In the genomic region with DNA sequence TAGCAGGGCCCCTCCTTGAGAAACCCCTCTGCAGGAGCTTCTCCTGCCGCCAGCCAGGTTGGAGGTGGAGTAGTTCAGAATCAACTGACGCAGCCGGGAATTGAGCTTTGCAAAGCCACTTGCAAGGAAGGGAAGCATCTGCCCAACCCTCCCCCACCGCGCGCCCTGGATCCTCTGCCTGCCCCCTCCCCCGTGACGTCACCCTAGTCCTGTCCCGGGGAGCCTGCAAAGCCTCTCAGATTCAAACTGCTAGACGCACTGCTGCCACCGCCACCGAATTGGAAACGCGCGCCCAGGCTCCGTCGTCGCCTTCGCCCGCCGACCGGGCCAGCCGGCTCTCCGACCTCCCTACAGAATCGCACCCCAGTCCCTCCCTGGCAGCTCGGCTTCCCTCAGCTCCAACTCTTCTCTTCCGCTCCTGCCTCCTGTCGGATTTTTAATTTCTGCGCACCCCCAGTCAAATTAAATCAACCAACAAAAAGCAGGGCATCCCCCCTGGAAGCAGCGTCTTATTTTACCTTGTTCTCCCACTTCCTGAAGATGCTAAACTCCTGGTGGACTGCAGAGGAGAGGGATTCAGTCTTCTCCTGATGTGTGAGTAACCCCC, we compare ENCODE assay signal across 16 cellular contexts. TPM values are rescaled to one million over a fixed set of nuclear protein-coding genes. Genes with fewer than 3 reads are reported as not detected.
DNase-seq lines count a peak whose midpoint lies in the region; ATAC-seq, FAIRE-seq and TF ChIP-seq lines count a peak whose summit lies in the region.
"Had no signal": no experiment of that assay in that cellular context is flagged by ENCODE, and none has a peak within 500 bp of the region (broad histone marks: within the 10 kb centered on the region; RNA-seq: fewer than 3 reads in every experiment).

No MANE protein-coding gene starts in this region.

- H3K9me3 ChIP-seq in HepG2 (ENCODE audit: low read length): no peaks in the 10 kb centered on the region
- H3K9me3 ChIP-seq: esophagus squamous epithelium had no signal

- no peak for TF ChIP-seq CTCF in HepG2 (CRISPR knock-in tag; IDR thresholded peaks at IDR 0.05)

- no peaks in the 10 kb centered on the region for H3K36me3 ChIP-seq in HepG2 (replicated peaks in 1 of 2; ENCODE audit: control insufficient read depth in 1 of 2, insufficient read depth in 2 of 2, low read length in 2 of 2)
- H3K36me3 ChIP-seq: esophagus squamous epithelium had no signal

- 10% methylated on average over 4 of the region's 30 CpGs for WGBS in HepG2 (ENCODE audit: low lambda C conversion rate)

- peak; percentile 28 for DNase-seq in NCI-H2227 (lab: John Stamatoyannopoulos, UW; ENCODE audit: unreplicated experiment)
- DNase-seq in NCI-H2227 treated with DMSO at 0.1 percent for 48 hours (lab: John Stamatoyannopoulos, UW): no peak
- no peak for DNase-seq in HepG2 (ENCODE audit: low spot score)
- DNase-seq: activated naive CD4-positive, alpha-beta T cell treated with Interleukin-2 at 50 U/mL for 16 hours; esophagus squamous epithelium; HCEC 1CT; NCI-H2171; stimulated activated naive CD4-positive, alpha-beta T cell treated with Interleukin-2 at 50 U/mL for 16 hours had no signal

- no peaks in the 10 kb centered on the region for H3K79me2 ChIP-seq in HepG2 (ENCODE audit: insufficient read depth, low read length)

- no peaks in the 10 kb centered on the region for H4K20me1 ChIP-seq in HepG2 (ENCODE audit: insufficient read depth, low read length)

- no TSS peak for BruUV-seq in HepG2 (replicated peaks; lab: Mats Ljungman, UMichigan)

- CTCF ChIA-PET in HepG2 (lab: Yijun Ruan, JAX; ENCODE audit: low intra/inter-chr PET ratio, low total read pairs): no interaction called here

- no peak overlapping the region for H3K4me2 ChIP-seq in HepG2 (ENCODE audit: low read depth, low read length)

- in situ Hi-C loops in HepG2 (cut with HindIII; ENCODE audit: extremely low pct_ligation_motif_present, low pct_unique_long_range_greater_than_20kb): no loop called here

- intact Hi-C loops in HepG2 (cut with micrococcal nuclease; ENCODE audit: unreplicated experiment): no loop called here

- no peak for TF ChIP-seq EP300 in HepG2 (IDR thresholded peaks at IDR 0.05; ENCODE audit: low read depth in 2 of 2, low read length in 2 of 2)
- TF ChIP-seq EP300 in HepG2 (CRISPR knock-in tag; IDR thresholded peaks at IDR 0.05; ENCODE audit: borderline replicate concordance): no peak

- TF ChIP-seq RAD21 in HepG2 (CRISPR knock-in tag; IDR thresholded peaks at IDR 0.05): no peak

- no peaks in the 10 kb centered on the region for H3K27me3 ChIP-seq in HepG2 (ENCODE audit: control insufficient read depth in 1 of 2, insufficient read depth in 2 of 2, low read length in 2 of 2)

- FAIRE-seq in HepG2 (lab: Jason Lieb, UNC): no peak

- H3K4me3 ChIP-seq in HepG2 (replicated peaks in 1 of 3; ENCODE audit: insufficient read depth in 1 of 3, low read depth in 2 of 3, low read length in 3 of 3): no peak overlapping the region
- H3K4me3 ChIP-seq: esophagus squamous epithelium, SK-N-MC had no signal

- POLR2A ChIA-PET in HepG2 (lab: Yijun Ruan, JAX): no interaction called here

- no peaks in the 10 kb centered on the region for H3K4me1 ChIP-seq in HepG2 (ENCODE audit: insufficient read depth, low read length)

- no peak overlapping the region for H2AFZ ChIP-seq in HepG2 (ENCODE audit: low read length)

- no peak overlapping the region for H3K9ac ChIP-seq in HepG2 (ENCODE audit: insufficient read depth, low read depth, low read length)

- TF ChIP-seq POLR2A in HepG2 (IDR thresholded peaks at IDR 0.05; ENCODE audit: insufficient read depth in 1 of 2, low read depth in 2 of 2, low read length in 2 of 2): no peak

- ATAC-seq in HepG2 (no peak), GM19351 (IDR thresholded peaks at IDR 0.05; ENCODE audit: unreplicated experiment) (no peak), HG02588 (IDR thresholded peaks at IDR 0.05; ENCODE audit: unreplicated experiment) (no peak), GM21529 (IDR thresholded peaks at IDR 0.05; ENCODE audit: unreplicated experiment) (no peak)

- H3K27ac ChIP-seq in cingulate gyrus (ENCODE audit: low read depth, low read length) (peak overlapping the region; percentile 69), HepG2 (ENCODE audit: extremely low read length, insufficient read depth, low read length) (no peak overlapping the region), temporal lobe (ENCODE audit: low read depth, low read length) (peak overlapping the region; percentile 72)
- H3K27ac ChIP-seq: 22Rv1, esophagus squamous epithelium, SK-N-MC had no signal

TF ChIP-seq in HepG2, 621 proteins besides CTCF, POLR2A, EP300 and RAD21:
- TF ChIP-seq, protein P1, sequence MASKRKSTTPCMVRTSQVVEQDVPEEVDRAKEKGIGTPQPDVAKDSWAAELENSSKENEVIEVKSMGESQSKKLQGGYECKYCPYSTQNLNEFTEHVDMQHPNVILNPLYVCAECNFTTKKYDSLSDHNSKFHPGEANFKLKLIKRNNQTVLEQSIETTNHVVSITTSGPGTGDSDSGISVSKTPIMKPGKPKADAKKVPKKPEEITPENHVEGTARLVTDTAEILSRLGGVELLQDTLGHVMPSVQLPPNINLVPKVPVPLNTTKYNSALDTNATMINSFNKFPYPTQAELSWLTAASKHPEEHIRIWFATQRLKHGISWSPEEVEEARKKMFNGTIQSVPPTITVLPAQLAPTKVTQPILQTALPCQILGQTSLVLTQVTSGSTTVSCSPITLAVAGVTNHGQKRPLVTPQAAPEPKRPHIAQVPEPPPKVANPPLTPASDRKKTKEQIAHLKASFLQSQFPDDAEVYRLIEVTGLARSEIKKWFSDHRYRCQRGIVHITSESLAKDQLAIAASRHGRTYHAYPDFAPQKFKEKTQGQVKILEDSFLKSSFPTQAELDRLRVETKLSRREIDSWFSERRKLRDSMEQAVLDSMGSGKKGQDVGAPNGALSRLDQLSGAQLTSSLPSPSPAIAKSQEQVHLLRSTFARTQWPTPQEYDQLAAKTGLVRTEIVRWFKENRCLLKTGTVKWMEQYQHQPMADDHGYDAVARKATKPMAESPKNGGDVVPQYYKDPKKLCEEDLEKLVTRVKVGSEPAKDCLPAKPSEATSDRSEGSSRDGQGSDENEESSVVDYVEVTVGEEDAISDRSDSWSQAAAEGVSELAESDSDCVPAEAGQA (IDR thresholded peaks at IDR 0.05; ENCODE audit: low read depth): no peak
- TF ChIP-seq, protein P1 (CRISPR knock-in tag; IDR thresholded peaks at IDR 0.05; ENCODE audit: borderline replicate concordance): no peak
- no peak for TF ChIP-seq HNRNPUL1 (IDR thresholded peaks at IDR 0.05; ENCODE audit: low read depth, low read length)
- no peak for TF ChIP-seq DPF2 (CRISPR knock-in tag; IDR thresholded peaks at IDR 0.05; ENCODE audit: borderline replicate concordance, low read depth)
- peak; percentile 80 for TF ChIP-seq CREB1 (IDR thresholded peaks at IDR 0.05)
- no peak for TF ChIP-seq CREB1 (CRISPR knock-in tag; IDR thresholded peaks at IDR 0.05)
- no peak for TF ChIP-seq SP2 (CRISPR knock-in tag; IDR thresholded peaks at IDR 0.05)
- TF ChIP-seq ZNF589 (CRISPR knock-in tag; conservative IDR thresholded peaks at IDR 0.05): no peak
- TF ChIP-seq LCORL (IDR thresholded peaks at IDR 0.05): no peak
- no peak for TF ChIP-seq LCORL (CRISPR knock-in tag; IDR thresholded peaks at IDR 0.05)

RNA-seq across cellular contexts. Expression of a gene that starts 3.8 kb away (rescaled TPM):
- total RNA-seq in HepG2 (2016; rRNA removed; fragmentation: Illumina TruSeq; extraction: Trizol): not detected in 2 replicates
- total RNA-seq in HepG2 (2016; cell fraction: cytosol; rRNA removed; fragmentation: Illumina TruSeq; extraction: Trizol; ENCODE audit: low read depth): not detected in 2 replicates
- total RNA-seq in HepG2 (2016; cell fraction: insoluble cytoplasmic fraction; rRNA removed; fragmentation: Illumina TruSeq; extraction: Trizol): not detected in 2 replicates
- not detected in 2 replicates for total RNA-seq in HepG2 (2016; cell fraction: membrane; rRNA removed; fragmentation: Illumina TruSeq; extraction: Trizol)
- total RNA-seq in HepG2 (2016; cell fraction: nucleus; rRNA removed; fragmentation: Illumina TruSeq; extraction: Trizol): not detected in 2 replicates
- polyA plus RNA-seq in HepG2 (2011; rRNA removed): not detected in 2 replicates
- not detected in 2 replicates for polyA plus RNA-seq in HepG2 (2011; cell fraction: cytosol; rRNA removed)
- polyA plus RNA-seq in HepG2 (2011; cell fraction: nucleus; rRNA removed): not detected in 2 replicates
- not detected in 2 replicates for polyA plus RNA-seq in HepG2 (2012)
- not detected in 2 replicates for polyA plus RNA-seq in HepG2 (2016; cell fraction: cytosol; fragmentation: Illumina TruSeq; extraction: Trizol; ENCODE audit: low read depth)
- not detected in 2 replicates for polyA plus RNA-seq in HepG2 (2016; cell fraction: insoluble cytoplasmic fraction; fragmentation: Illumina TruSeq; extraction: Trizol; ENCODE audit: low read depth)
- not detected in 2 replicates for polyA plus RNA-seq in HepG2 (2016; cell fraction: membrane; fragmentation: Illumina TruSeq; extraction: Trizol; ENCODE audit: low read depth)
- polyA plus RNA-seq in HepG2 (2016; cell fraction: nucleus; fragmentation: Illumina TruSeq; extraction: Trizol; ENCODE audit: insufficient read depth, low read depth): not detected in 2 replicates
- polyA minus RNA-seq in HepG2 (2011; rRNA and poly(A)+ RNA removed; ENCODE audit: low replicate concordance): not detected in 2 replicates
- polyA minus RNA-seq in HepG2 (2011; cell fraction: cytosol; rRNA and poly(A)+ RNA removed): not detected in 2 replicates
- polyA minus RNA-seq in HepG2 (2011; cell fraction: nucleus; rRNA and poly(A)+ RNA removed): not detected in 2 replicates
- 6.1 TPM for total RNA-seq in temporal lobe
- total RNA-seq: HT-29 had no signal
